ENCODE assay signal across 2 cellular contexts in genomic region chr14:77267937-77268699, GRCh38.
TF ChIP-seq lines count a peak whose summit lies in the region.

No MANE protein-coding gene starts in this region.

TF ChIP-seq in HepG2, 621 proteins besides CTCF, POLR2A, EP300 and RAD21:
- TF ChIP-seq ZNF768 (CRISPR knock-in tag; IDR thresholded peaks at IDR 0.05) (0 out of 2 replicates have a peak, but pooled peaks have one; percentile 42), ZBTB3 (CRISPR knock-in tag; IDR thresholded peaks at IDR 0.05; ENCODE audit: borderline replicate concordance, low read depth) (no peak), ZNF331 (CRISPR knock-in tag; IDR thresholded peaks at IDR 0.05) (peak; percentile 97)

TF ChIP-seq in HEK293, 187 proteins besides CTCF, POLR2A, EP300 and RAD21:
- TF ChIP-seq ZNF292 (tag by site-specific recombination; IDR thresholded peaks at IDR 0.05; ENCODE audit: borderline replicate concordance, low read depth) (no peak), SCRT1 (tag by site-specific recombination; IDR thresholded peaks at IDR 0.05; ENCODE audit: borderline replicate concordance) (no peak), SP3 (tag by site-specific recombination; IDR thresholded peaks at IDR 0.05) (no peak), SETDB1 (IDR thresholded peaks at IDR 0.05; ENCODE audit: insufficient read length, low read length) (peak; percentile 40)
